8 cellular contexts compared by ENCODE assay signal in genomic region chr3:170499562-170500156, GRCh38.
DNase-seq lines count a peak whose midpoint lies in the region; ATAC-seq, FAIRE-seq and TF ChIP-seq lines count a peak whose summit lies in the region.

No MANE protein-coding gene starts in this region.

- H3K36me3 ChIP-seq in keratinocyte (ENCODE audit: control insufficient read depth in 2 of 2, extremely low read depth in 1 of 2, insufficient read depth in 2 of 2, low read length in 2 of 2), result no peaks in the 10 kb centered on the region

- H3K27me3 ChIP-seq in keratinocyte (ENCODE audit: control insufficient read depth, extremely low read depth, insufficient read depth, low read length), result no peaks in the 10 kb centered on the region

- FAIRE-seq in keratinocyte (lab: Jason Lieb, UNC), result no peak

- ATAC-seq in activated CD8-positive, alpha-beta T cell treated with anti-CD3 and anti-CD28 coated beads, Interleukin-2, amount 10 ng/mL, durations not matched to agents 7 days and 5 days, result no peak
- ATAC-seq in GM18873 (IDR thresholded peaks at IDR 0.05; ENCODE audit: low FRiP score, unreplicated experiment), result no peak

- no peaks in the 10 kb centered on the region for H3K9me3 ChIP-seq in keratinocyte (ENCODE audit: control insufficient read depth, low read depth, low read length)

- H3K9me3 Mint-ChIP-seq in activated CD4-positive, alpha-beta T cell treated with anti-CD3 and anti-CD28 coated beads, Interleukin-2, amount 10 ng/mL, durations not matched to agents 24 days and 14 days, result no peaks in the 10 kb centered on the region
- H3K9me3 Mint-ChIP-seq in activated CD8-positive, alpha-beta T cell treated with anti-CD3 and anti-CD28 coated beads, Interleukin-2, amount 10 ng/mL, durations not matched to agents 7 days and 5 days (ENCODE audit: insufficient read depth), result no peaks in the 10 kb centered on the region

- H3K4me1 ChIP-seq in keratinocyte (ENCODE audit: control insufficient read depth, extremely low read depth, insufficient read depth, low read length), result peaks cover 5% of the 10 kb centered on the region

- dilution Hi-C loops in keratinocyte (cut with MboI; ENCODE audit: extremely low pct_ligation_motif_present, low sequenced_read_pairs), result no loop called here

- POLR2A ChIA-PET in activated CD8-positive, alpha-beta T cell treated with anti-CD3 and anti-CD28 coated beads, Interleukin-2, amount 10 ng/mL, durations not matched to agents 7 days and 5 days (lab: Charles Lee), result no interaction called here

- TF ChIP-seq CTCF in keratinocyte (optimal IDR thresholded peaks at IDR 0.05 in 1 of 3, IDR thresholded peaks at IDR 0.05 in 1 of 3, conservative IDR thresholded peaks at IDR 0.05 in 1 of 3; ENCODE audit: extremely low read depth in 1 of 3, insufficient read depth in 2 of 3, low read length in 3 of 3), result peak; percentile 63 to 79 (median 78)

- H3K4me1 Mint-ChIP-seq in activated CD4-positive, alpha-beta T cell treated with anti-CD3 and anti-CD28 coated beads, Interleukin-2, amount 10 ng/mL, durations not matched to agents 24 days and 14 days, result no peaks in the 10 kb centered on the region
- H3K4me1 Mint-ChIP-seq in activated CD8-positive, alpha-beta T cell treated with anti-CD3 and anti-CD28 coated beads, Interleukin-2, amount 10 ng/mL, durations not matched to agents 7 days and 5 days (ENCODE audit: low read depth), result peaks cover 2% of the 10 kb centered on the region

- H3K4me2 ChIP-seq in keratinocyte (ENCODE audit: control insufficient read depth, extremely low read depth, insufficient read depth, low read depth, low read length), result no peak overlapping the region

- H3K27ac ChIP-seq in keratinocyte (ENCODE audit: control insufficient read depth, insufficient read depth, low read length), result no peak overlapping the region

- H3K27me3 Mint-ChIP-seq in activated CD4-positive, alpha-beta T cell treated with anti-CD3 and anti-CD28 coated beads, Interleukin-2, amount 10 ng/mL, durations not matched to agents 24 days and 14 days, result peaks cover 16% of the 10 kb centered on the region
- peaks cover 13% of the 10 kb centered on the region for H3K27me3 Mint-ChIP-seq in activated CD8-positive, alpha-beta T cell treated with anti-CD3 and anti-CD28 coated beads, Interleukin-2, amount 10 ng/mL, durations not matched to agents 7 days and 5 days (ENCODE audit: low read depth)

- no peak overlapping the region for H3K4me3 ChIP-seq in keratinocyte (ENCODE audit: control insufficient read depth in 2 of 3, extremely low read depth in 1 of 3, insufficient read depth in 2 of 3, low read depth in 1 of 3, low read length in 3 of 3)

- intact Hi-C loops in activated CD4-positive, alpha-beta T cell treated with anti-CD3 and anti-CD28 coated beads, Interleukin-2, amount 10 ng/mL, durations not matched to agents 24 days and 14 days (cut with micrococcal nuclease), result no loop called here

- no peak overlapping the region for H2AFZ ChIP-seq in keratinocyte (ENCODE audit: control insufficient read depth, low read length)

- CTCF ChIA-PET in activated CD8-positive, alpha-beta T cell treated with anti-CD3 and anti-CD28 coated beads, Interleukin-2, amount 10 ng/mL, durations not matched to agents 7 days and 5 days (lab: Charles Lee), result interaction anchor here (1.0 to 1.8 kb wide), 3 partner anchors 81 to 86 kb away, joined by 3 to 6 read pairs (median 5); partner anchors contain the start of gene CLDN11

- no peak overlapping the region for H3K27ac Mint-ChIP-seq in activated CD4-positive, alpha-beta T cell treated with anti-CD3 and anti-CD28 coated beads, Interleukin-2, amount 10 ng/mL, durations not matched to agents 24 days and 14 days
- no peak overlapping the region for H3K27ac Mint-ChIP-seq in activated CD8-positive, alpha-beta T cell treated with anti-CD3 and anti-CD28 coated beads, Interleukin-2, amount 10 ng/mL, durations not matched to agents 7 days and 5 days

- no peaks in the 10 kb centered on the region for H3K36me3 Mint-ChIP-seq in activated CD4-positive, alpha-beta T cell treated with anti-CD3 and anti-CD28 coated beads, Interleukin-2, amount 10 ng/mL, durations not matched to agents 24 days and 14 days (ENCODE audit: low read depth)
- no peaks in the 10 kb centered on the region for H3K36me3 Mint-ChIP-seq in activated CD8-positive, alpha-beta T cell treated with anti-CD3 and anti-CD28 coated beads, Interleukin-2, amount 10 ng/mL, durations not matched to agents 7 days and 5 days (ENCODE audit: low read depth)

- H3K79me2 ChIP-seq in keratinocyte (ENCODE audit: control insufficient read depth, insufficient read depth, low read length), result no peaks in the 10 kb centered on the region

- H3K9ac ChIP-seq in keratinocyte (ENCODE audit: control insufficient read depth, extremely low read depth, insufficient read depth, low read length), result no peak overlapping the region

- H3K4me3 Mint-ChIP-seq in activated CD4-positive, alpha-beta T cell treated with anti-CD3 and anti-CD28 coated beads, Interleukin-2, amount 10 ng/mL, durations not matched to agents 24 days and 14 days, result no peak overlapping the region
- no peak overlapping the region for H3K4me3 Mint-ChIP-seq in activated CD8-positive, alpha-beta T cell treated with anti-CD3 and anti-CD28 coated beads, Interleukin-2, amount 10 ng/mL, durations not matched to agents 7 days and 5 days

- no peaks in the 10 kb centered on the region for H3K9me1 ChIP-seq in keratinocyte (ENCODE audit: control insufficient read depth, extremely low read depth, insufficient read depth, low read length)

- H4K20me1 ChIP-seq in keratinocyte (ENCODE audit: control insufficient read depth, extremely low read depth, insufficient read depth, low read length), result no peaks in the 10 kb centered on the region

- peak; percentile 58 for DNase-seq in activated CD4-positive, alpha-beta T cell treated with anti-CD3 and anti-CD28 coated beads, Interleukin-2, amount 10 ng/mL, durations not matched to agents 24 days and 14 days
- DNase-seq in activated CD4-positive, alpha-beta T cell treated with anti-CD3 and anti-CD28 coated beads for 4 hours, result no peak
- DNase-seq in HS-27A (ENCODE audit: low read depth) (peak; percentile 19), keratinocyte (ENCODE audit: low read depth, low spot score) (no peak), NCI-H1694 (lab: John Stamatoyannopoulos, UW) (no peak), NCI-H510A treated with DMSO at 0.1 percent for 48 hours (lab: John Stamatoyannopoulos, UW) (no peak)
- peak; percentile 25 for DNase-seq in activated CD8-positive, alpha-beta T cell treated with anti-CD3 and anti-CD28 coated beads, Interleukin-2, amount 10 ng/mL, durations not matched to agents 7 days and 5 days

Comparison
In these comparisons a context has a peak if more than half of its experiments do, and no peak if none do; other contexts are left out.
1. DNase-seq: peak in activated CD4-positive, alpha-beta T cell treated with anti-CD3 and anti-CD28 coated beads, Interleukin-2, amount 10 ng/mL, durations not matched to agents 24 days and 14 days (single experiment), HS-27A (single experiment) and activated CD8-positive, alpha-beta T cell treated with anti-CD3 and anti-CD28 coated beads, Interleukin-2, amount 10 ng/mL, durations not matched to agents 7 days and 5 days (single experiment); none in activated CD4-positive, alpha-beta T cell treated with anti-CD3 and anti-CD28 coated beads for 4 hours (0 of 2), keratinocyte (single experiment), NCI-H1694 (single experiment) and NCI-H510A treated with DMSO at 0.1 percent for 48 hours (single experiment).